ENCODE assay signal across 8 cellular contexts in genomic region chr13:40389081-40389641, GRCh38.
DNase-seq lines count a peak whose midpoint lies in the region; ATAC-seq and TF ChIP-seq lines count a peak whose summit lies in the region.

No MANE protein-coding gene starts in this region.

- H3K9me3 Mint-ChIP-seq in activated CD8-positive, alpha-beta memory T cell treated with anti-CD3 and anti-CD28 coated beads, Interleukin-2, amount 10 ng/mL, durations not matched to agents 7 days and 5 days (ENCODE audit: low read depth): peaks cover 5% of the 10 kb centered on the region
- peaks cover 3% of the 10 kb centered on the region for H3K9me3 Mint-ChIP-seq in neural crest cell
- peaks cover 4% of the 10 kb centered on the region; the same call in 1 of the 3 replicates for H3K9me3 Mint-ChIP-seq in GM23338

- peak; percentile 75 for DNase-seq in activated CD8-positive, alpha-beta memory T cell treated with anti-CD3 and anti-CD28 coated beads, Interleukin-2, amount 10 ng/mL, durations not matched to agents 7 days and 5 days
- DNase-seq in neural crest cell (ENCODE audit: low read depth, low spot score): no peak
- DNase-seq in GM23338 (ENCODE audit: low spot score): no peak
- DNase-seq in COR-L47 (lab: John Stamatoyannopoulos, UW): no peak
- DNase-seq in C1 segment of cervical spinal cord (lab: John Stamatoyannopoulos, UW): no peak
- no peak for DNase-seq in AG08395 (ENCODE audit: low spot score)

- TF ChIP-seq CTCF in neural crest cell (conservative IDR thresholded peaks at IDR 0.05) (no peak), GM23338 (conservative IDR thresholded peaks at IDR 0.05; ENCODE audit: low read depth in 2 of 2) (no peak)

- H3K4me1 Mint-ChIP-seq in activated CD8-positive, alpha-beta memory T cell treated with anti-CD3 and anti-CD28 coated beads, Interleukin-2, amount 10 ng/mL, durations not matched to agents 7 days and 5 days: peaks cover 54% of the 10 kb centered on the region
- peaks cover 65% of the 10 kb centered on the region for H3K4me1 Mint-ChIP-seq in neural crest cell
- peaks cover 25% of the 10 kb centered on the region for H3K4me1 Mint-ChIP-seq in GM23338

- no peak overlapping the region for H3K4me3 ChIP-seq in GM23338

- ATAC-seq in GM19328 (IDR thresholded peaks at IDR 0.05; ENCODE audit: unreplicated experiment) (peak; percentile 59), HG03097 (IDR thresholded peaks at IDR 0.05; ENCODE audit: low FRiP score, unreplicated experiment) (peak; percentile 33), GM23338 (no peak)
- peak; percentile 79 for ATAC-seq in activated CD8-positive, alpha-beta memory T cell treated with anti-CD3 and anti-CD28 coated beads, Interleukin-2, amount 10 ng/mL, durations not matched to agents 7 days and 5 days

- no peaks in the 10 kb centered on the region for H3F3A ChIP-seq in GM23338 (replicated peaks; ENCODE audit: low read depth)

- H3K4me1 ChIP-seq in GM23338 (ENCODE audit: insufficient read depth): peaks cover 10% of the 10 kb centered on the region

- no peaks in the 10 kb centered on the region for H3K27me3 ChIP-seq in GM23338 (ENCODE audit: insufficient read depth)

- peaks cover 12% of the 10 kb centered on the region for H3K36me3 Mint-ChIP-seq in activated CD8-positive, alpha-beta memory T cell treated with anti-CD3 and anti-CD28 coated beads, Interleukin-2, amount 10 ng/mL, durations not matched to agents 7 days and 5 days
- no peaks in the 10 kb centered on the region for H3K36me3 Mint-ChIP-seq in neural crest cell (ENCODE audit: low read depth)
- H3K36me3 Mint-ChIP-seq in GM23338 (ENCODE audit: low read depth): no peaks in the 10 kb centered on the region

- no peak overlapping the region for H2AFZ ChIP-seq in GM23338

- H3K27ac ChIP-seq in GM23338 (ENCODE audit: low read depth): no peak overlapping the region

- no peaks in the 10 kb centered on the region for H3K36me3 ChIP-seq in GM23338 (ENCODE audit: insufficient read depth)

- CTCF ChIA-PET in activated CD8-positive, alpha-beta memory T cell treated with anti-CD3 and anti-CD28 coated beads, Interleukin-2, amount 10 ng/mL, durations not matched to agents 7 days and 5 days (lab: Charles Lee): interaction anchor here (0.7 to 1.3 kb wide), 3 partner anchors 45 to 279 kb away, joined by 3 read pairs; no protein-coding TSS in a partner anchor

- 0 out of 2 replicates have a peak, but pooled peaks cover 9% of the 10 kb centered on the region for H3K9me2 ChIP-seq in GM23338 (ENCODE audit: insufficient read depth)

- no peaks in the 10 kb centered on the region for H3K79me2 ChIP-seq in GM23338 (replicated peaks; ENCODE audit: insufficient read depth)

- H3K4me3 Mint-ChIP-seq in activated CD8-positive, alpha-beta memory T cell treated with anti-CD3 and anti-CD28 coated beads, Interleukin-2, amount 10 ng/mL, durations not matched to agents 7 days and 5 days: peak overlapping the region; percentile 74
- H3K4me3 Mint-ChIP-seq in neural crest cell (peak overlapping the region; percentile 31), GM23338 (no peak overlapping the region)

- no peak overlapping the region for H3K4me2 ChIP-seq in GM23338

- no peaks in the 10 kb centered on the region for H3K27me3 Mint-ChIP-seq in activated CD8-positive, alpha-beta memory T cell treated with anti-CD3 and anti-CD28 coated beads, Interleukin-2, amount 10 ng/mL, durations not matched to agents 7 days and 5 days
- H3K27me3 Mint-ChIP-seq in neural crest cell (ENCODE audit: low read depth) (peaks cover 19% of the 10 kb centered on the region), GM23338 (ENCODE audit: insufficient read depth, low read depth, poor library complexity) (peaks cover 9% of the 10 kb centered on the region)

- H3K27ac Mint-ChIP-seq in activated CD8-positive, alpha-beta memory T cell treated with anti-CD3 and anti-CD28 coated beads, Interleukin-2, amount 10 ng/mL, durations not matched to agents 7 days and 5 days: peak overlapping the region; percentile 95
- H3K27ac Mint-ChIP-seq in neural crest cell (ENCODE audit: unreplicated experiment): no peak overlapping the region
- no peak overlapping the region for H3K27ac Mint-ChIP-seq in GM23338

- no peaks in the 10 kb centered on the region for H4K20me1 ChIP-seq in GM23338 (replicated peaks; ENCODE audit: insufficient read depth)

TF ChIP-seq in GM23338, 12 proteins besides CTCF, POLR2A, EP300 and RAD21 (continues in another document):
- TF ChIP-seq EZH2 (IDR thresholded peaks at IDR 0.05; ENCODE audit: low read depth, unreplicated experiment) (no peak), ZNF331 (CRISPR knock-in tag; IDR thresholded peaks at IDR 0.05; ENCODE audit: low read depth) (no peak), POLR2AphosphoS5 (IDR thresholded peaks at IDR 0.05; ENCODE audit: low read depth) (no peak), NANOG (IDR thresholded peaks at IDR 0.05; ENCODE audit: borderline replicate concordance) (no peak), JUNB (IDR thresholded peaks at IDR 0.05; ENCODE audit: unreplicated experiment) (no peak), ZNF114 (CRISPR knock-in tag; IDR thresholded peaks at IDR 0.05) (no peak), CREB1 (CRISPR knock-in tag; IDR thresholded peaks at IDR 0.05; ENCODE audit: low read depth) (no peak), EZH2phosphoT487 (IDR thresholded peaks at IDR 0.05; ENCODE audit: unreplicated experiment) (no peak), STAT1 (IDR thresholded peaks at IDR 0.05; ENCODE audit: unreplicated experiment) (no peak)
- TF ChIP-seq, protein P1, sequence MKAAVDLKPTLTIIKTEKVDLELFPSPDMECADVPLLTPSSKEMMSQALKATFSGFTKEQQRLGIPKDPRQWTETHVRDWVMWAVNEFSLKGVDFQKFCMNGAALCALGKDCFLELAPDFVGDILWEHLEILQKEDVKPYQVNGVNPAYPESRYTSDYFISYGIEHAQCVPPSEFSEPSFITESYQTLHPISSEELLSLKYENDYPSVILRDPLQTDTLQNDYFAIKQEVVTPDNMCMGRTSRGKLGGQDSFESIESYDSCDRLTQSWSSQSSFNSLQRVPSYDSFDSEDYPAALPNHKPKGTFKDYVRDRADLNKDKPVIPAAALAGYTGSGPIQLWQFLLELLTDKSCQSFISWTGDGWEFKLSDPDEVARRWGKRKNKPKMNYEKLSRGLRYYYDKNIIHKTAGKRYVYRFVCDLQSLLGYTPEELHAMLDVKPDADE (IDR thresholded peaks at IDR 0.05): no peak
- TF ChIP-seq, protein P2, sequence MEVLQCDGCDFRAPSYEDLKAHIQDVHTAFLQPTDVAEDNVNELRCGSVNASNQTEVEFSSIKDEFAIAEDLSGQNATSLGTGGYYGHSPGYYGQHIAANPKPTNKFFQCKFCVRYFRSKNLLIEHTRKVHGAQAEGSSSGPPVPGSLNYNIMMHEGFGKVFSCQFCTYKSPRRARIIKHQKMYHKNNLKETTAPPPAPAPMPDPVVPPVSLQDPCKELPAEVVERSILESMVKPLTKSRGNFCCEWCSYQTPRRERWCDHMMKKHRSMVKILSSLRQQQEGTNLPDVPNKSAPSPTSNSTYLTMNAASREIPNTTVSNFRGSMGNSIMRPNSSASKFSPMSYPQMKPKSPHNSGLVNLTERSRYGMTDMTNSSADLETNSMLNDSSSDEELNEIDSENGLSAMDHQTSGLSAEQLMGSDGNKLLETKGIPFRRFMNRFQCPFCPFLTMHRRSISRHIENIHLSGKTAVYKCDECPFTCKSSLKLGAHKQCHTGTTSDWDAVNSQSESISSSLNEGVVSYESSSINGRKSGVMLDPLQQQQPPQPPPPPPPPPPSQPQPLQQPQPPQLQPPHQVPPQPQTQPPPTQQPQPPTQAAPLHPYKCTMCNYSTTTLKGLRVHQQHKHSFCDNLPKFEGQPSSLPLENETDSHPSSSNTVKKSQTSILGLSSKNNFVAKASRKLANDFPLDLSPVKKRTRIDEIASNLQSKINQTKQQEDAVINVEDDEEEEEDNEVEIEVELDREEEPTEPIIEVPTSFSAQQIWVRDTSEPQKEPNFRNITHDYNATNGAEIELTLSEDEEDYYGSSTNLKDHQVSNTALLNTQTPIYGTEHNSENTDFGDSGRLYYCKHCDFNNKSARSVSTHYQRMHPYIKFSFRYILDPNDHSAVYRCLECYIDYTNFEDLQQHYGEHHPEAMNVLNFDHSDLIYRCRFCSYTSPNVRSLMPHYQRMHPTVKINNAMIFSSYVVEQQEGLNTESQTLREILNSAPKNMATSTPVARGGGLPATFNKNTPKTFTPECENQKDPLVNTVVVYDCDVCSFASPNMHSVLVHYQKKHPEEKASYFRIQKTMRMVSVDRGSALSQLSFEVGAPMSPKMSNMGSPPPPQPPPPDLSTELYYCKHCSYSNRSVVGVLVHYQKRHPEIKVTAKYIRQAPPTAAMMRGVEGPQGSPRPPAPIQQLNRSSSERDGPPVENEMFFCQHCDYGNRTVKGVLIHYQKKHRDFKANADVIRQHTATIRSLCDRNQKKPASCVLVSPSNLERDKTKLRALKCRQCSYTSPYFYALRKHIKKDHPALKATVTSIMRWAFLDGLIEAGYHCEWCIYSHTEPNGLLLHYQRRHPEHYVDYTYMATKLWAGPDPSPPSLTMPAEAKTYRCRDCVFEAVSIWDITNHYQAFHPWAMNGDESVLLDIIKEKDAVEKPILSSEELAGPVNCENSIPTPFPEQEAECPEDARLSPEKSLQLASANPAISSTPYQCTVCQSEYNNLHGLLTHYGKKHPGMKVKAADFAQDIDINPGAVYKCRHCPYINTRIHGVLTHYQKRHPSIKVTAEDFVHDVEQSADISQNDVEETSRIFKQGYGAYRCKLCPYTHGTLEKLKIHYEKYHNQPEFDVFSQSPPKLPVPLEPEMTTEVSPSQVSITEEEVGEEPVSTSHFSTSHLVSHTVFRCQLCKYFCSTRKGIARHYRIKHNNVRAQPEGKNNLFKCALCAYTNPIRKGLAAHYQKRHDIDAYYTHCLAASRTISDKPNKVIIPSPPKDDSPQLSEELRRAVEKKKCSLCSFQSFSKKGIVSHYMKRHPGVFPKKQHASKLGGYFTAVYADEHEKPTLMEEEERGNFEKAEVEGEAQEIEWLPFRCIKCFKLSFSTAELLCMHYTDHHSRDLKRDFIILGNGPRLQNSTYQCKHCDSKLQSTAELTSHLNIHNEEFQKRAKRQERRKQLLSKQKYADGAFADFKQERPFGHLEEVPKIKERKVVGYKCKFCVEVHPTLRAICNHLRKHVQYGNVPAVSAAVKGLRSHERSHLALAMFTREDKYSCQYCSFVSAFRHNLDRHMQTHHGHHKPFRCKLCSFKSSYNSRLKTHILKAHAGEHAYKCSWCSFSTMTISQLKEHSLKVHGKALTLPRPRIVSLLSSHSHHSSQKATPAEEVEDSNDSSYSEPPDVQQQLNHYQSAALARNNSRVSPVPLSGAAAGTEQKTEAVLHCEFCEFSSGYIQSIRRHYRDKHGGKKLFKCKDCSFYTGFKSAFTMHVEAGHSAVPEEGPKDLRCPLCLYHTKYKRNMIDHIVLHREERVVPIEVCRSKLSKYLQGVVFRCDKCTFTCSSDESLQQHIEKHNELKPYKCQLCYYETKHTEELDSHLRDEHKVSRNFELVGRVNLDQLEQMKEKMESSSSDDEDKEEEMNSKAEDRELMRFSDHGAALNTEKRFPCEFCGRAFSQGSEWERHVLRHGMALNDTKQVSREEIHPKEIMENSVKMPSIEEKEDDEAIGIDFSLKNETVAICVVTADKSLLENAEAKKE (CRISPR knock-in tag; IDR thresholded peaks at IDR 0.05): no peak
